In genomic region chr6:49541936-49542335, GRCh38 we compare ENCODE assay signal across 20 cellular contexts. TPM values are rescaled to one million over a fixed set of nuclear protein-coding genes. Genes with fewer than 3 reads are reported as not detected.
DNase-seq lines count a peak whose midpoint lies in the region; TF ChIP-seq lines count a peak whose summit lies in the region.
"Had no signal": no experiment of that assay in that cellular context is flagged by ENCODE, and none has a peak within 500 bp of the region (broad histone marks: within the 10 kb centered on the region; RNA-seq: fewer than 3 reads in every experiment).

No MANE protein-coding gene starts in this region.

- H3K27ac Mint-ChIP-seq in activated T-cell treated with anti-CD3 and anti-CD28 coated beads, Interleukin-2, amount 50 U/mL, for 24 hours, result no peak overlapping the region
- H3K27ac Mint-ChIP-seq: activated CD4-positive, alpha-beta memory T cell treated with anti-CD3 and anti-CD28 coated beads, Interleukin-2, amount 10 ng/mL, durations not matched to agents 7 days and 5 days; progenitor cell of endocrine pancreas had no signal

- no peak overlapping the region for H3K4me3 ChIP-seq in mammary epithelial cell (replicated peaks in 1 of 3; ENCODE audit: insufficient read depth in 1 of 3, low read depth in 2 of 3, low read length in 3 of 3)
- no peak overlapping the region for H3K4me3 ChIP-seq in skeletal muscle satellite cell (ENCODE audit: low read length)
- H3K4me3 ChIP-seq in uterus, result no peak overlapping the region
- H3K4me3 ChIP-seq: colonic mucosa, left lung had no signal

- H3K4me2 ChIP-seq in mammary epithelial cell (ENCODE audit: insufficient read depth, low read depth, low read length) (peak overlapping the region; percentile 44), skeletal muscle satellite cell (ENCODE audit: low read length) (peak overlapping the region; percentile 30)

- TF ChIP-seq POLR2A in uterus (IDR thresholded peaks at IDR 0.05), result no peak

- H3K79me2 ChIP-seq in mammary epithelial cell (ENCODE audit: insufficient read depth, low read length), result no peaks in the 10 kb centered on the region

- H3K9ac ChIP-seq in mammary epithelial cell (ENCODE audit: insufficient read depth, low read length), result no peak overlapping the region
- peak overlapping the region; percentile 27 for H3K9ac ChIP-seq in skeletal muscle satellite cell (ENCODE audit: low read depth, low read length)

- no peaks in the 10 kb centered on the region for H4K20me1 ChIP-seq in mammary epithelial cell (ENCODE audit: insufficient read depth, low read length)

- H2AFZ ChIP-seq in mammary epithelial cell (ENCODE audit: low read depth, low read length), result no peak overlapping the region

- H3K27ac ChIP-seq in mammary epithelial cell (ENCODE audit: insufficient read depth, low read depth, low read length) (peak overlapping the region; percentile 75), uterus (no peak overlapping the region)
- H3K27ac ChIP-seq: colonic mucosa, HL-60, left lung had no signal

- DNase-seq in NCI-H146 (lab: John Stamatoyannopoulos, UW) (peak; percentile 13), NCI-H146 treated with DMSO at 0.1 percent for 48 hours (lab: John Stamatoyannopoulos, UW; ENCODE audit: unreplicated experiment) (no peak), NCI-H2196 treated with DMSO at 0.1 percent for 48 hours (lab: John Stamatoyannopoulos, UW; ENCODE audit: unreplicated experiment) (peak; percentile 66), mammary epithelial cell (peak; percentile 65), NCI-H524 treated with DMSO at 0.1 percent for 48 hours (lab: John Stamatoyannopoulos, UW) (no peak), uterus (no peak)
- DNase-seq in activated T-cell treated with anti-CD3 and anti-CD28 coated beads, Interleukin-2, amount 50 U/mL, for 24 hours, result no peak
- DNase-seq: ACHN; activated CD4-positive, alpha-beta memory T cell treated with anti-CD3 and anti-CD28 coated beads, Interleukin-2, amount 10 ng/mL, durations not matched to agents 7 days and 5 days; amygdala; colonic mucosa; hypothalamus; Karpas-422; left lung; NCI-H2171 treated with DMSO at 0.1 percent for 48 hours had no signal

- H3K9me3 ChIP-seq in mammary epithelial cell (replicated peaks; ENCODE audit: insufficient read depth, low read length) (no peaks in the 10 kb centered on the region), skeletal muscle satellite cell (replicated peaks; ENCODE audit: low read length) (no peaks in the 10 kb centered on the region), uterus (no peaks in the 10 kb centered on the region)
- H3K9me3 ChIP-seq: colonic mucosa, left lung had no signal

- intact Hi-C loops in mammary epithelial cell (cut with micrococcal nuclease), result loop anchor here (1.0 kb wide), 1 partner anchor 8 kb away; the partner anchor contains the start of gene C6orf141
- intact Hi-C loops in uterus (cut with DNase I; ENCODE audit: low total_unique reads), result no loop called here

- CTCF ChIA-PET in mammary epithelial cell (lab: Charles Lee; ENCODE audit: low non-redundant PET), result no interaction called here

- dilution Hi-C loops in mammary epithelial cell (cut with HindIII; ENCODE audit: low sequenced_read_pairs), result no loop called here

- no peak for TF ChIP-seq CTCF in mammary epithelial cell (conservative IDR thresholded peaks at IDR 0.05 in 1 of 2, IDR thresholded peaks at IDR 0.05 in 1 of 2; ENCODE audit: extremely low read depth in 1 of 2, insufficient read depth in 1 of 2, low read depth in 1 of 2, low read length in 2 of 2)
- no peak for TF ChIP-seq CTCF in uterus (IDR thresholded peaks at IDR 0.05)

- no peaks in the 10 kb centered on the region for H3K36me3 Mint-ChIP-seq in activated T-cell treated with anti-CD3 and anti-CD28 coated beads, Interleukin-2, amount 50 U/mL, for 24 hours (ENCODE audit: low read depth)

- in situ Hi-C loops in mammary epithelial cell (cut with MboI; ENCODE audit: low sequenced_read_pairs in 2 of 2), result no loop called here

- no TSS peak for BruUV-seq in mammary epithelial cell (replicated peaks; lab: Mats Ljungman, UMichigan)

- WGBS in mammary epithelial cell (ENCODE audit: low coverage, missing lambda C conversion rate), result 44% methylated on average over 3 of the region's 3 CpGs

- H3K27me3 ChIP-seq in mammary epithelial cell (ENCODE audit: insufficient read depth, low read length) (no peaks in the 10 kb centered on the region), skeletal muscle satellite cell (ENCODE audit: control insufficient read depth, insufficient read depth, low read length) (no peaks in the 10 kb centered on the region), uterus (no peaks in the 10 kb centered on the region)
- H3K27me3 ChIP-seq: colonic mucosa, left lung had no signal

- no peaks in the 10 kb centered on the region for H3K9me3 Mint-ChIP-seq in activated T-cell treated with anti-CD3 and anti-CD28 coated beads, Interleukin-2, amount 50 U/mL, for 24 hours
- H3K9me3 Mint-ChIP-seq: activated CD4-positive, alpha-beta memory T cell treated with anti-CD3 and anti-CD28 coated beads, Interleukin-2, amount 10 ng/mL, durations not matched to agents 7 days and 5 days had no signal

- no peak overlapping the region for H3K4me3 Mint-ChIP-seq in activated T-cell treated with anti-CD3 and anti-CD28 coated beads, Interleukin-2, amount 50 U/mL, for 24 hours
- H3K4me3 Mint-ChIP-seq: activated CD4-positive, alpha-beta memory T cell treated with anti-CD3 and anti-CD28 coated beads, Interleukin-2, amount 10 ng/mL, durations not matched to agents 7 days and 5 days had no signal

- H3K36me3 ChIP-seq in mammary epithelial cell (ENCODE audit: insufficient read depth, low read length), result no peaks in the 10 kb centered on the region
- H3K36me3 ChIP-seq in skeletal muscle satellite cell (ENCODE audit: insufficient read depth, low read length), result no peaks in the 10 kb centered on the region
- H3K36me3 ChIP-seq in uterus, result no peaks in the 10 kb centered on the region
- H3K36me3 ChIP-seq: colonic mucosa, left lung had no signal

- H3K4me1 ChIP-seq in mammary epithelial cell (ENCODE audit: insufficient read depth, low read length), result peaks cover 16% of the 10 kb centered on the region
- H3K4me1 ChIP-seq in skeletal muscle satellite cell (ENCODE audit: control insufficient read depth, insufficient read depth, low read length), result peaks cover 10% of the 10 kb centered on the region
- H3K4me1 ChIP-seq in uterus, result no peaks in the 10 kb centered on the region
- H3K4me1 ChIP-seq: colonic mucosa, left lung had no signal

- H3K27me3 Mint-ChIP-seq in activated T-cell treated with anti-CD3 and anti-CD28 coated beads, Interleukin-2, amount 50 U/mL, for 24 hours, result no peaks in the 10 kb centered on the region
- H3K27me3 Mint-ChIP-seq: progenitor cell of endocrine pancreas had no signal

- H3K4me1 Mint-ChIP-seq in activated T-cell treated with anti-CD3 and anti-CD28 coated beads, Interleukin-2, amount 50 U/mL, for 24 hours (ENCODE audit: low read depth), result peaks cover 4% of the 10 kb centered on the region
- H3K4me1 Mint-ChIP-seq: activated CD4-positive, alpha-beta memory T cell treated with anti-CD3 and anti-CD28 coated beads, Interleukin-2, amount 10 ng/mL, durations not matched to agents 7 days and 5 days had no signal

RNA-seq across cellular contexts. Expression of gene C6orf141, which starts 8.5 kb away (rescaled TPM):
- total RNA-seq in mammary epithelial cell, result 10 to 100 TPM; 22.7 to 39.8 TPM
- 12.1 TPM for polyA plus RNA-seq in mammary epithelial cell
- polyA minus RNA-seq in mammary epithelial cell, result 5.4 TPM
- 0.22 and 7.1 TPM in 2 replicates for total RNA-seq in skeletal muscle satellite cell (2012; rRNA removed)
- total RNA-seq in uterus, result 10 to 100 TPM in 1 of 4 donors, 1 to 10 TPM in 2, under 1 TPM in 1; 0.88 to 18.1 (median 3.5) TPM

RNA-seq across cellular contexts. Expression of gene GLYATL3, which starts 42.2 kb away (rescaled TPM):
- total RNA-seq in mammary epithelial cell (not detected), uterus (not detected)
- polyA plus RNA-seq in mammary epithelial cell, result not detected
- polyA minus RNA-seq in mammary epithelial cell, result not detected
- not detected in 2 replicates for total RNA-seq in skeletal muscle satellite cell (2012; rRNA removed)
- total RNA-seq: activated CD4-positive, alpha-beta memory T cell treated with anti-CD3 and anti-CD28 coated beads, Interleukin-2, amount 10 ng/mL, durations not matched to agents 7 days and 5 days; epithelial cell of proximal tubule; G401; left lung; progenitor cell of endocrine pancreas had no signal

Comparison
In these comparisons a context has a peak if more than half of its experiments do, and no peak if none do; other contexts are left out.
1. DNase-seq: peak in NCI-H146 (single experiment), NCI-H2196 treated with DMSO at 0.1 percent for 48 hours (single experiment) and mammary epithelial cell (single experiment); none in NCI-H146 treated with DMSO at 0.1 percent for 48 hours (single experiment), activated T-cell treated with anti-CD3 and anti-CD28 coated beads, Interleukin-2, amount 50 U/mL, for 24 hours (single experiment), NCI-H524 treated with DMSO at 0.1 percent for 48 hours (single experiment) and uterus (0 of 2).